Comparison of ENCODE assay signal across 9 cellular contexts in genomic region chr16:20904507-20905079, GRCh38. TPM values are rescaled to one million over a fixed set of nuclear protein-coding genes. Genes with fewer than 3 reads are reported as not detected.
A peak's percentile ranks its signal among the peaks of the same experiment; 100 is the strongest.
DNase-seq lines count a peak whose midpoint lies in the region; ATAC-seq, FAIRE-seq and TF ChIP-seq lines count a peak whose summit lies in the region.
"Had no signal": no experiment of that assay in that cellular context is flagged by ENCODE, and none has a peak within 500 bp of the region (broad histone marks: within the 10 kb centered on the region; RNA-seq: fewer than 3 reads in every experiment).

No MANE protein-coding gene starts in this region.

- CTCF ChIA-PET in naive thymus-derived CD4-positive, alpha-beta T cell (lab: Charles Lee) = interaction anchor here (1.6 kb wide), 1 partner anchor 58 kb away, joined by 3 read pairs; no protein-coding TSS in a partner anchor

- no peaks in the 10 kb centered on the region for H3K27me3 ChIP-seq in bronchial epithelial cell (ENCODE audit: control insufficient read depth, insufficient read depth, low read length)
- H3K27me3 ChIP-seq in naive thymus-derived CD4-positive, alpha-beta T cell (ENCODE audit: control insufficient read depth in 2 of 2, insufficient read depth in 2 of 2, low read length in 2 of 2) = no peaks in the 10 kb centered on the region

- DNase-seq in NCI-H146 (lab: John Stamatoyannopoulos, UW) = peak; percentile 28
- DNase-seq in NCI-H146 treated with DMSO at 0.1 percent for 48 hours (lab: John Stamatoyannopoulos, UW; ENCODE audit: unreplicated experiment) = no peak
- peak; percentile 43 for DNase-seq in NOMO-1 treated with dmso at 0.1 percent for 144 hours (lab: John Stamatoyannopoulos, UW; ENCODE audit: unreplicated experiment)
- DNase-seq in bronchial epithelial cell (ENCODE audit: low read depth) = peak; percentile 69
- peak in 7 of 9 donors; percentile 24 to 61 (median 53) for DNase-seq in naive thymus-derived CD4-positive, alpha-beta T cell
- no peak for DNase-seq in NCI-H510A (lab: John Stamatoyannopoulos, UW)
- no peak for DNase-seq in middle frontal gyrus (ENCODE audit: extremely low spot score, low spot score)
- no peak for DNase-seq in ureter (ENCODE audit: low spot score)

- no peak overlapping the region for H3K4me3 ChIP-seq in bronchial epithelial cell (ENCODE audit: low read depth, low read length)
- H3K4me3 ChIP-seq in naive thymus-derived CD4-positive, alpha-beta T cell (ENCODE audit: low read length) = no peak overlapping the region

- H3K4me3 Mint-ChIP-seq in naive thymus-derived CD4-positive, alpha-beta T cell = peak overlapping the region in 8 of 10 donors; percentile 2 to 97 (median 55)

- ATAC-seq in naive thymus-derived CD4-positive, alpha-beta T cell = peak; percentile 40

- H3K4me1 ChIP-seq in naive thymus-derived CD4-positive, alpha-beta T cell (ENCODE audit: control insufficient read depth in 2 of 2, insufficient read depth in 2 of 2, low read length in 2 of 2) = peaks cover 22 to 23% of the 10 kb centered on the region in 2 donors

- no peaks in the 10 kb centered on the region for H3K36me3 ChIP-seq in bronchial epithelial cell (ENCODE audit: control insufficient read depth, insufficient read depth, low read length)
- H3K36me3 ChIP-seq in naive thymus-derived CD4-positive, alpha-beta T cell (ENCODE audit: control insufficient read depth in 2 of 3, insufficient read depth in 3 of 3, low read length in 3 of 3) = peaks cover 0 to 6% (median 0%) of the 10 kb centered on the region in 3 experiments

- peak overlapping the region; percentile 73 to 99 (median 81) for H3K27ac Mint-ChIP-seq in naive thymus-derived CD4-positive, alpha-beta T cell

- peaks cover 39 to 65% (median 54%) of the 10 kb centered on the region in 7 donors for H3K4me1 Mint-ChIP-seq in naive thymus-derived CD4-positive, alpha-beta T cell

- intact Hi-C loops in naive thymus-derived CD4-positive, alpha-beta T cell (cut with micrococcal nuclease) = loop anchor here (5.0 to 10.0 kb wide), 7 partner anchors 97 to 1837 kb away; partner anchors contain the start of genes COQ7 (in 1 of the 2), ERI2 (in 1 of the 2), LDAF1 (in 1 of the 2) and REXO5 (in 1 of the 2)

- no peaks in the 10 kb centered on the region for H3K9me3 ChIP-seq in naive thymus-derived CD4-positive, alpha-beta T cell (ENCODE audit: control insufficient read depth in 2 of 3, low read length in 3 of 3)

- no peaks in the 10 kb centered on the region for H3K27me3 Mint-ChIP-seq in naive thymus-derived CD4-positive, alpha-beta T cell

- no peak for FAIRE-seq in bronchial epithelial cell (lab: Jason Lieb, UNC)

- H3K9me3 Mint-ChIP-seq in naive thymus-derived CD4-positive, alpha-beta T cell = peaks cover 0 to 5% (median 0%) of the 10 kb centered on the region in 11 donors

- H3K36me3 Mint-ChIP-seq in naive thymus-derived CD4-positive, alpha-beta T cell = peaks cover 4 to 40% (median 5%) of the 10 kb centered on the region in 5 donors

- peak overlapping the region; percentile 27 for H3K27ac ChIP-seq in naive thymus-derived CD4-positive, alpha-beta T cell (ENCODE audit: low read depth, low read length)
- H3K27ac ChIP-seq: 22Rv1 had no signal

- no peak for TF ChIP-seq CTCF in bronchial epithelial cell (IDR thresholded peaks at IDR 0.05; ENCODE audit: insufficient read depth, low read length, severe bottlenecking)

- POLR2A ChIA-PET in naive thymus-derived CD4-positive, alpha-beta T cell (lab: Charles Lee) = interaction anchor here (0.5 kb wide), 1 partner anchor 110 kb away, joined by 3 read pairs; no protein-coding TSS in a partner anchor

RNA-seq across cellular contexts. Expression of gene LYRM1, which starts 4.0 kb away (rescaled TPM):
- total RNA-seq in bronchial epithelial cell (40.8 and 47.9 TPM in 2 replicates), ureter (40.3 TPM)
- total RNA-seq in naive thymus-derived CD4-positive, alpha-beta T cell = 10 to 100 TPM; 13.4 to 29.1 (median 20.0) TPM
- 10 to 100 TPM; 33.3 to 43.8 TPM for polyA plus RNA-seq in naive thymus-derived CD4-positive, alpha-beta T cell

RNA-seq across cellular contexts. Expression of gene DCUN1D3, which starts 4.4 kb away (rescaled TPM):
- total RNA-seq in bronchial epithelial cell (14.0 and 17.8 TPM in 2 replicates), ureter (17.4 TPM)
- 10 to 100 TPM in 1 of 5 experiments, 1 to 10 TPM in 4; 4.0 to 15.7 (median 6.5) TPM for total RNA-seq in naive thymus-derived CD4-positive, alpha-beta T cell
- 1 to 10 TPM in 1 of 2 donors, under 1 TPM in 1; 0.82 to 1.4 TPM for polyA plus RNA-seq in naive thymus-derived CD4-positive, alpha-beta T cell

Comparison
In these comparisons a context has a peak if more than half of its experiments do, and no peak if none do; other contexts are left out.
1. DNase-seq: peak in NCI-H146 (single experiment), NOMO-1 treated with dmso at 0.1 percent for 144 hours (single experiment), bronchial epithelial cell (single experiment) and naive thymus-derived CD4-positive, alpha-beta T cell (7 of 9); none in NCI-H146 treated with DMSO at 0.1 percent for 48 hours (single experiment), NCI-H510A (single experiment), middle frontal gyrus (single experiment) and ureter (single experiment).